ENCODE assay signal across 19 cellular contexts in the genomic region with DNA sequence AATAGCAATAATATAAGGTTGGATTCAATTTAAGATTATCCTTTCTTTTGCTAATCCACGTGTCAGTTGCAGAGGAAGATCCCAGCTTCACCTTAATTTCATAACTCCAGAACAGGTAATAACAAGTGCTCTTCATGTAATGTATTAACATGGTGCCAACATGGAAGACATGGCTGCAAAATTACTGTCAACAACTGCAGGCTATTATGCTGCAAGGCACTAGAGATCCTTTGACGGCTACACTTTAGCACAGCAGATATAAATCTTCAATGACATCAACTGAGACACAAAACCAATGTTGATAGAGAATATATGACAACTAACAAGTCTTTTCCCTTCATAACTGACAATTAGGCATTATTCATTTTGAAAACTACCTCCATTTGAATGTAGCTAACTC.
"Had no signal": no experiment of that assay in that cellular context is flagged by ENCODE, and none has a peak within 500 bp of the region (broad histone marks: within the 10 kb centered on the region; RNA-seq: fewer than 3 reads in every experiment).

No MANE protein-coding gene starts in this region.

- H3K36me3 Mint-ChIP-seq: activated CD4-positive, alpha-beta memory T cell treated with anti-CD3 and anti-CD28 coated beads for 36 hours; activated naive CD4-positive, alpha-beta T cell treated with anti-CD3 and anti-CD28 coated beads, Interleukin-2, amount 10 ng/mL, durations not matched to agents 7 days and 5 days; activated naive CD8-positive, alpha-beta T cell treated with anti-CD3 and anti-CD28 coated beads for 36 hours had no signal

- H3K27me3 Mint-ChIP-seq: activated CD4-positive, alpha-beta memory T cell treated with anti-CD3 and anti-CD28 coated beads for 36 hours; activated CD4-positive, alpha-beta T cell treated with anti-CD3 and anti-CD28 coated beads, Interleukin-2, amount 10 ng/mL, durations not matched to agents 7 days and 5 days; activated naive CD4-positive, alpha-beta T cell treated with anti-CD3 and anti-CD28 coated beads, Interleukin-2, amount 10 ng/mL, durations not matched to agents 7 days and 5 days; activated naive CD8-positive, alpha-beta T cell treated with anti-CD3 and anti-CD28 coated beads for 36 hours had no signal

- ATAC-seq: activated T-cell treated with anti-CD3 and anti-CD28 coated beads, Interleukin-2, amount 50 U/mL, for 72 hours had no signal

- H3K4me1 Mint-ChIP-seq: activated CD4-positive, alpha-beta T cell treated with anti-CD3 and anti-CD28 coated beads, Interleukin-2, amount 10 ng/mL, durations not matched to agents 7 days and 5 days; activated naive CD4-positive, alpha-beta T cell treated with anti-CD3 and anti-CD28 coated beads, Interleukin-2, amount 10 ng/mL, durations not matched to agents 7 days and 5 days; activated naive CD8-positive, alpha-beta T cell treated with anti-CD3 and anti-CD28 coated beads for 36 hours had no signal

- H3K4me3 Mint-ChIP-seq: activated CD4-positive, alpha-beta memory T cell treated with anti-CD3 and anti-CD28 coated beads for 36 hours; activated CD4-positive, alpha-beta T cell treated with anti-CD3 and anti-CD28 coated beads, Interleukin-2, amount 10 ng/mL, durations not matched to agents 7 days and 5 days; activated naive CD4-positive, alpha-beta T cell treated with anti-CD3 and anti-CD28 coated beads, Interleukin-2, amount 10 ng/mL, durations not matched to agents 7 days and 5 days; activated naive CD8-positive, alpha-beta T cell treated with anti-CD3 and anti-CD28 coated beads for 36 hours; activated T-cell treated with anti-CD3 and anti-CD28 coated beads, Interleukin-2, amount 50 U/mL, for 72 hours had no signal

- H3K27ac Mint-ChIP-seq: activated CD4-positive, alpha-beta memory T cell treated with anti-CD3 and anti-CD28 coated beads for 36 hours; activated CD4-positive, alpha-beta T cell treated with anti-CD3 and anti-CD28 coated beads, Interleukin-2, amount 10 ng/mL, durations not matched to agents 7 days and 5 days; activated naive CD4-positive, alpha-beta T cell treated with anti-CD3 and anti-CD28 coated beads, Interleukin-2, amount 10 ng/mL, durations not matched to agents 7 days and 5 days; activated naive CD8-positive, alpha-beta T cell treated with anti-CD3 and anti-CD28 coated beads for 36 hours; activated T-cell treated with anti-CD3 and anti-CD28 coated beads, Interleukin-2, amount 50 U/mL, for 72 hours; activated T-helper 2 cell treated with anti-CD3 and anti-CD28 coated beads, Interferon-gamma antibody, Interleukin-2, Interleukin-4, amounts not matched to agents 10 μg/mL and 5 μg/mL and 100 μg/mL, durations not matched to agents 14 hours and 24 hours and 36 hours had no signal

- H3K9me3 Mint-ChIP-seq: activated CD4-positive, alpha-beta T cell treated with anti-CD3 and anti-CD28 coated beads, Interleukin-2, amount 10 ng/mL, durations not matched to agents 7 days and 5 days; activated naive CD4-positive, alpha-beta T cell treated with anti-CD3 and anti-CD28 coated beads, Interleukin-2, amount 10 ng/mL, durations not matched to agents 7 days and 5 days; activated naive CD8-positive, alpha-beta T cell treated with anti-CD3 and anti-CD28 coated beads for 36 hours; activated T-cell treated with anti-CD3 and anti-CD28 coated beads, Interleukin-2, amount 50 U/mL, for 72 hours; activated T-helper 2 cell treated with anti-CD3 and anti-CD28 coated beads, Interferon-gamma antibody, Interleukin-2, Interleukin-4, amounts not matched to agents 10 μg/mL and 5 μg/mL and 100 μg/mL, durations not matched to agents 14 hours and 24 hours and 36 hours had no signal

- DNase-seq: activated CD4-positive, alpha-beta memory T cell treated with anti-CD3 and anti-CD28 coated beads for 36 hours; activated CD4-positive, alpha-beta T cell treated with anti-CD3 and anti-CD28 coated beads, Interleukin-2, amount 10 ng/mL, durations not matched to agents 7 days and 5 days; activated CD4-positive, CD25-positive, alpha-beta regulatory T cell; activated CD8-positive, alpha-beta memory T cell treated with anti-CD3 and anti-CD28 coated beads, Interleukin-2, amount 50 U/mL, for 4 hours; activated gamma-delta T cell treated with Interleukin-2 at 50 U/mL for 16 hours; activated naive CD4-positive, alpha-beta T cell treated with anti-CD3 and anti-CD28 coated beads, Interleukin-2, amount 10 ng/mL, durations not matched to agents 7 days and 5 days; activated naive CD8-positive, alpha-beta T cell treated with anti-CD3 and anti-CD28 coated beads for 36 hours; activated T-cell treated with anti-CD3 and anti-CD28 coated beads, Interleukin-2, amount 50 U/mL, for 72 hours; brain microvascular endothelial cell; IMR-90; Kasumi-1; KBM-7; NCI-H1930; NCI-H2171; NCI-H2227 treated with DMSO at 0.1 percent for 48 hours; NCI-H446 treated with DMSO at 0.1 percent for 48 hours; NCI-H526 treated with DMSO at 0.1 percent for 48 hours; T-helper 1 cell had no signal
